Comparison of ENCODE assay signal across 13 cellular contexts in the genomic region with DNA sequence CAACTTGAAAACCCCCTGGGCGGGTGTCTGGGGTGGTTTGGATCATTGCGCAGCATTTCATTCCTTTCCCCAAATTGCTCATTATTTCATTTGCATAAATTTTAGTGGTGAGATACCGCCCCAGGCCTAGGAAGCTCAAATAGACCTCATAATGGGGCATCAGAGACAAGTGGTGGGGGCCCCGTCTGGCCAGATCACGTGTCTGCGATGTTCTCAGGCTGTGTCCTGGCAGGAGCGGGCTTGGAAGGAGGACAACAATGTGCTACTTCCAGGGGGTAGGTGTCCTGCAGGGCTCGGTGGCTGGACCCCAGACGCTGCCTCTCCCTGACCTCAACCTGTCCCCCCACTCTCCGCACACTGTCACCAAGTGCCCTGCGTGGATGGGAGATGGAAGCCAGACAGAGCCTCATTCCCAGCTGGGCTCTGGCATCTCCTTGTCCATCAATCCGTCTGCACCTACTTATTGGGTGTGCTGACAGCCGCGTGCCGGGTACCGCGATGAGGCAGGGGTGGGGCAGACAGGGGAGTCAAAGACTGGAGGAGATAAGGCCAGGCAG.
"Had no signal": no experiment of that assay in that cellular context is flagged by ENCODE, and none has a peak within 500 bp of the region (broad histone marks: within the 10 kb centered on the region; RNA-seq: fewer than 3 reads in every experiment).

No MANE protein-coding gene starts in this region.

- ATAC-seq: pancreas had no signal

- H3K9me3 Mint-ChIP-seq: activated CD4-positive, alpha-beta memory T cell treated with anti-CD3 and anti-CD28 coated beads, Interleukin-2, amount 10 ng/mL, durations not matched to agents 7 days and 5 days; activated naive CD8-positive, alpha-beta T cell treated with anti-CD3 and anti-CD28 coated beads for 36 hours had no signal

- DNase-seq: activated CD4-positive, alpha-beta memory T cell treated with anti-CD3 and anti-CD28 coated beads, Interleukin-2, amount 10 ng/mL, durations not matched to agents 7 days and 5 days; activated CD4-positive, CD25-positive, alpha-beta regulatory T cell; activated gamma-delta T cell treated with Interleukin-2 at 50 U/mL for 16 hours; activated naive CD8-positive, alpha-beta T cell treated with anti-CD3 and anti-CD28 coated beads for 36 hours; activated T-cell treated with anti-CD3 and anti-CD28 coated beads, Interleukin-2, amount 50 U/mL, for 48 hours; anterior cingulate cortex; foreskin fibroblast; head of caudate nucleus; pancreas; stimulated activated CD4-positive, alpha-beta T cell treated with anti-CD3 and anti-CD28 coated beads, Interleukin-4, amount 100 ng/mL, for 1 hour; stimulated activated CD8-positive, alpha-beta memory T cell treated with anti-CD3 and anti-CD28 coated beads, Interleukin-4, amount 100 ng/mL, for 48 hours; stomach; uterus had no signal

- H3K27me3 Mint-ChIP-seq: activated CD4-positive, alpha-beta memory T cell treated with anti-CD3 and anti-CD28 coated beads, Interleukin-2, amount 10 ng/mL, durations not matched to agents 7 days and 5 days; activated naive CD8-positive, alpha-beta T cell treated with anti-CD3 and anti-CD28 coated beads for 36 hours had no signal

- H3K27ac Mint-ChIP-seq: activated CD4-positive, alpha-beta memory T cell treated with anti-CD3 and anti-CD28 coated beads, Interleukin-2, amount 10 ng/mL, durations not matched to agents 7 days and 5 days; activated naive CD8-positive, alpha-beta T cell treated with anti-CD3 and anti-CD28 coated beads for 36 hours had no signal

- H3K36me3 Mint-ChIP-seq: activated naive CD8-positive, alpha-beta T cell treated with anti-CD3 and anti-CD28 coated beads for 36 hours had no signal

- H3K4me1 Mint-ChIP-seq: activated CD4-positive, alpha-beta memory T cell treated with anti-CD3 and anti-CD28 coated beads, Interleukin-2, amount 10 ng/mL, durations not matched to agents 7 days and 5 days; activated naive CD8-positive, alpha-beta T cell treated with anti-CD3 and anti-CD28 coated beads for 36 hours had no signal

- H3K4me3 Mint-ChIP-seq: activated CD4-positive, alpha-beta memory T cell treated with anti-CD3 and anti-CD28 coated beads, Interleukin-2, amount 10 ng/mL, durations not matched to agents 7 days and 5 days; activated naive CD8-positive, alpha-beta T cell treated with anti-CD3 and anti-CD28 coated beads for 36 hours had no signal
